In genomic region chr15:40873625-40874561, GRCh38 we compare ENCODE assay signal across 8 cellular contexts. TPM values are rescaled to one million over a fixed set of nuclear protein-coding genes. Genes with fewer than 3 reads are reported as not detected.
DNase-seq lines count a peak whose midpoint lies in the region; ATAC-seq and TF ChIP-seq lines count a peak whose summit lies in the region.

A gene with protein sequence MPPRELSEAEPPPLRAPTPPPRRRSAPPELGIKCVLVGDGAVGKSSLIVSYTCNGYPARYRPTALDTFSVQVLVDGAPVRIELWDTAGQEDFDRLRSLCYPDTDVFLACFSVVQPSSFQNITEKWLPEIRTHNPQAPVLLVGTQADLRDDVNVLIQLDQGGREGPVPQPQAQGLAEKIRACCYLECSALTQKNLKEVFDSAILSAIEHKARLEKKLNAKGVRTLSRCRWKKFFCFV (minus strand): TSS chr15:40874234. CDS start chr15:40874139, 95 bp downstream.

- H3K4me1 ChIP-seq in esophagus (ENCODE audit: control insufficient read depth in 2 of 2, insufficient read depth in 2 of 2, low read length in 1 of 2) (peaks cover 0 to 3% of the 10 kb centered on the region in 2 donors), upper lobe of left lung (peaks cover 12 to 20% (median 17%) of the 10 kb centered on the region in 4 donors)

- H3K4me3 Mint-ChIP-seq in nephron = peak within 1 kb of the TSS; percentile 70 to 82 (median 81)

- no peak for TF ChIP-seq EP300 in upper lobe of left lung (IDR thresholded peaks at IDR 0.05)

- peak; percentile 61 for DNase-seq in AG08396 (ENCODE audit: low spot score)
- peak; percentile 35 for DNase-seq in NCI-H748 treated with DMSO at 0.1 percent for 48 hours (lab: John Stamatoyannopoulos, UW)
- peak; percentile 20 to 24 for DNase-seq in activated CD8-positive, alpha-beta memory T cell treated with anti-CD3 and anti-CD28 coated beads for 4 hours (ENCODE audit: low read depth in 2 of 2)
- peak; percentile 88 to 90 for DNase-seq in upper lobe of left lung

- H3K4me3 ChIP-seq in esophagus (ENCODE audit: low read depth in 1 of 2, low read length in 2 of 2) (peak within 1 kb of the TSS; percentile 77 to 82), upper lobe of left lung (peak within 1 kb of the TSS; percentile 51 to 67 (median 56))

- TF ChIP-seq POLR2A in upper lobe of left lung (IDR thresholded peaks at IDR 0.05) = peak in 1 of 4 donors; percentile 25

- peak within 1 kb of the TSS in 1 of 3 experiments; percentile 75 for H3K27ac Mint-ChIP-seq in nephron

- peak in 2 of 3 experiments; percentile 35 to 45 for TF ChIP-seq CTCF in nephron (IDR thresholded peaks at IDR 0.05; ENCODE audit: unreplicated experiment in 3 of 3)
- peak in 4 of 6 experiments; percentile 13 to 44 (median 30) for TF ChIP-seq CTCF in upper lobe of left lung (IDR thresholded peaks at IDR 0.05)

- no peaks in the 10 kb centered on the region for H3K36me3 Mint-ChIP-seq in nephron (ENCODE audit: low read depth)

- peaks cover 23% of the 10 kb centered on the region for H3K27me3 Mint-ChIP-seq in nephron (ENCODE audit: low read depth)

- WGBS in esophagus, 2 donors = 1% methylated on average over 70 to 78 of the region's 78 CpGs
- 0 to 1% methylated on average over 9 to 28 of the region's 78 CpGs for WGBS in upper lobe of left lung, 2 donors

- no peaks in the 10 kb centered on the region for H3K36me3 ChIP-seq in esophagus (ENCODE audit: control insufficient read depth in 2 of 2, insufficient read depth in 2 of 2, low read length in 1 of 2)
- no peaks in the 10 kb centered on the region for H3K36me3 ChIP-seq in upper lobe of left lung

- H3K4me1 Mint-ChIP-seq in nephron = peaks cover 5% of the 10 kb centered on the region

- H3K27me3 ChIP-seq in esophagus (ENCODE audit: control insufficient read depth in 1 of 2, insufficient read depth in 2 of 2, low read length in 2 of 2) = no peaks in the 10 kb centered on the region
- peaks cover 0 to 5% (median under 1%) of the 10 kb centered on the region in 4 donors for H3K27me3 ChIP-seq in upper lobe of left lung

- H3K27ac ChIP-seq in esophagus (ENCODE audit: low read depth in 2 of 2, low read length in 1 of 2) (peak within 1 kb of the TSS; percentile 96 to 97), upper lobe of left lung (peak within 1 kb of the TSS in 1 of 4 donors; percentile 58)

- ATAC-seq in GM18867 (IDR thresholded peaks at IDR 0.05; ENCODE audit: unreplicated experiment) (peak; percentile 64), HG03354 (IDR thresholded peaks at IDR 0.05; ENCODE audit: poor library complexity, severe bottlenecking, unreplicated experiment) (peak; percentile 65), upper lobe of left lung (ENCODE audit: low FRiP score in 2 of 2) (peak; percentile 64 to 89)

- H3K9me3 ChIP-seq in esophagus (ENCODE audit: control insufficient read depth in 2 of 2, insufficient read depth in 1 of 2, low read depth in 1 of 2, low read length in 1 of 2) = no peaks in the 10 kb centered on the region
- no peaks in the 10 kb centered on the region for H3K9me3 ChIP-seq in upper lobe of left lung

- H3K9me3 Mint-ChIP-seq in nephron = no peaks in the 10 kb centered on the region

RNA-seq across cellular contexts. Expression of the gene that starts here (rescaled TPM):
- polyA plus RNA-seq in esophagus = 100 to 1,000 TPM; 137 to 138 TPM
- 1 to 10 TPM in 1 of 6 donors, under 1 TPM in 2, not detected in 3; 0.46 to 2.1 (median 0.77) TPM for total RNA-seq in upper lobe of left lung

Comparison
In these comparisons a context has a peak if more than half of its experiments do, and no peak if none do; other contexts are left out.
1. DNase-seq: peak in every context shown above with its lines; median percentile 89 in upper lobe of left lung; 61 in AG08396; 35 in NCI-H748 treated with DMSO at 0.1 percent for 48 hours; 22 in activated CD8-positive, alpha-beta memory T cell treated with anti-CD3 and anti-CD28 coated beads for 4 hours.